8 cellular contexts compared by ENCODE assay signal in genomic region chr17:75152971-75153853, GRCh38. TPM values are rescaled to one million over a fixed set of nuclear protein-coding genes. Genes with fewer than 3 reads are reported as not detected.
DNase-seq lines count a peak whose midpoint lies in the region; ATAC-seq, FAIRE-seq and TF ChIP-seq lines count a peak whose summit lies in the region.

No MANE protein-coding gene starts in this region.

- H3K4me2 ChIP-seq in PC-3 (ENCODE audit: low read length) (peak overlapping the region; percentile 95), keratinocyte (ENCODE audit: control insufficient read depth, extremely low read depth, insufficient read depth, low read depth, low read length) (peak overlapping the region; percentile 100)

- H4K20me1 ChIP-seq in PC-3 (ENCODE audit: low read length) (peaks cover 53% of the 10 kb centered on the region), keratinocyte (ENCODE audit: control insufficient read depth, extremely low read depth, insufficient read depth, low read length) (peaks cover 13% of the 10 kb centered on the region)

- H3K9me3 ChIP-seq in PC-3 (ENCODE audit: low read length) (no peaks in the 10 kb centered on the region), ascending aorta (no peaks in the 10 kb centered on the region), keratinocyte (ENCODE audit: control insufficient read depth, low read depth, low read length) (no peaks in the 10 kb centered on the region)

- no peaks in the 10 kb centered on the region for H3K9me2 ChIP-seq in PC-3 (replicated peaks; ENCODE audit: low read length)

- peak overlapping the region; percentile 87 for H3K9ac ChIP-seq in PC-3 (ENCODE audit: low read length)
- peak overlapping the region; percentile 92 for H3K9ac ChIP-seq in keratinocyte (ENCODE audit: control insufficient read depth, extremely low read depth, insufficient read depth, low read length)

- CTCF ChIA-PET in PC-3 (lab: Charles Lee) = no interaction called here

- H3K4me1 ChIP-seq in PC-3 (ENCODE audit: insufficient read depth, low read length) (peaks cover 37% of the 10 kb centered on the region), ascending aorta (peaks cover 6% of the 10 kb centered on the region in 2 donors), keratinocyte (ENCODE audit: control insufficient read depth, extremely low read depth, insufficient read depth, low read length) (peaks cover 26% of the 10 kb centered on the region)

- TF ChIP-seq CTCF in PC-3 (conservative IDR thresholded peaks at IDR 0.05; ENCODE audit: low read depth, low read length) (no peak), ascending aorta (IDR thresholded peaks at IDR 0.05) (no peak), keratinocyte (optimal IDR thresholded peaks at IDR 0.05 in 1 of 3, IDR thresholded peaks at IDR 0.05 in 1 of 3, conservative IDR thresholded peaks at IDR 0.05 in 1 of 3; ENCODE audit: extremely low read depth in 1 of 3, insufficient read depth in 2 of 3, low read length in 3 of 3) (no peak)

- peak overlapping the region; percentile 82 for H3K4me3 ChIP-seq in PC-3 (ENCODE audit: low read length)
- H3K4me3 ChIP-seq in ascending aorta = peak overlapping the region; percentile 94 to 98
- peak overlapping the region; percentile 84 to 99 (median 88) for H3K4me3 ChIP-seq in keratinocyte (ENCODE audit: control insufficient read depth in 2 of 3, extremely low read depth in 1 of 3, insufficient read depth in 2 of 3, low read depth in 1 of 3, low read length in 3 of 3)

- ATAC-seq in PC-3 (peak; percentile 44), HG03097 (IDR thresholded peaks at IDR 0.05; ENCODE audit: low FRiP score, unreplicated experiment) (no peak)

- H3K36me3 ChIP-seq in PC-3 (ENCODE audit: low read depth, low read length) (peaks cover 15% of the 10 kb centered on the region), ascending aorta (no peaks in the 10 kb centered on the region), keratinocyte (ENCODE audit: control insufficient read depth in 2 of 2, extremely low read depth in 1 of 2, insufficient read depth in 2 of 2, low read length in 2 of 2) (peaks cover 0 to 8% of the 10 kb centered on the region in 2 experiments)

- DNase-seq in G401 (ENCODE audit: low spot score) = peak; percentile 82
- peak; percentile 58 for DNase-seq in HTR-8/SVneo (ENCODE audit: insufficient read length, low spot score)
- DNase-seq in PC-3 = peak; percentile 69
- no peak for DNase-seq in ascending aorta (ENCODE audit: low spot score in 2 of 2)
- no peak for DNase-seq in keratinocyte (ENCODE audit: low read depth, low spot score)
- peak; percentile 4 to 6 for DNase-seq in stimulated activated CD8-positive, alpha-beta memory T cell treated with anti-CD3 and anti-CD28 coated beads, Interleukin-15, amount 100 ng/mL, for 48 hours (ENCODE audit: low read depth in 2 of 2)
- DNase-seq in globus pallidus (ENCODE audit: low spot score) = no peak

- peaks cover 4% of the 10 kb centered on the region for H3K9me1 ChIP-seq in keratinocyte (ENCODE audit: control insufficient read depth, extremely low read depth, insufficient read depth, low read length)

- FAIRE-seq in HTR-8/SVneo (lab: Jason Lieb, UNC) (peak; percentile 46), keratinocyte (lab: Jason Lieb, UNC) (peak; percentile 9)

- POLR2A ChIA-PET in PC-3 (lab: Charles Lee; ENCODE audit: unreplicated experiment) = interaction anchor here (0.5 to 0.8 kb wide), 2 partner anchors 87 to 140 kb away, joined by 3 to 5 read pairs; no protein-coding TSS in a partner anchor

- no peaks in the 10 kb centered on the region for H3K27me3 ChIP-seq in PC-3 (ENCODE audit: low read length)
- H3K27me3 ChIP-seq in ascending aorta = no peaks in the 10 kb centered on the region
- no peaks in the 10 kb centered on the region for H3K27me3 ChIP-seq in keratinocyte (ENCODE audit: control insufficient read depth, extremely low read depth, insufficient read depth, low read length)

- H2AFZ ChIP-seq in PC-3 (ENCODE audit: low read length) = no peak overlapping the region
- no peak overlapping the region for H2AFZ ChIP-seq in keratinocyte (ENCODE audit: control insufficient read depth, low read length)

- H3K27ac ChIP-seq in PC-3 (ENCODE audit: low read length) (peak overlapping the region; percentile 36), ascending aorta (no peak overlapping the region), keratinocyte (ENCODE audit: control insufficient read depth, insufficient read depth, low read length) (peak overlapping the region; percentile 77)

- dilution Hi-C loops in keratinocyte (cut with MboI; ENCODE audit: extremely low pct_ligation_motif_present, low sequenced_read_pairs) = no loop called here

- in situ Hi-C loops in G401 (cut with HindIII; ENCODE audit: low sequenced_read_pairs) = no loop called here

- H3K79me2 ChIP-seq in PC-3 (ENCODE audit: low read length) (peaks cover 76% of the 10 kb centered on the region), keratinocyte (ENCODE audit: control insufficient read depth, insufficient read depth, low read length) (peaks cover 60% of the 10 kb centered on the region)

- H3F3A ChIP-seq in PC-3 (ENCODE audit: low read length, unreplicated experiment) = peaks cover under 1% of the 10 kb centered on the region

- BruUV-seq in PC-3 (replicated peaks; lab: Mats Ljungman, UMichigan) = TSS peak; percentile 55

- intact Hi-C loops in PC-3 (cut with micrococcal nuclease) (no loop called here), ascending aorta (cut with DNase I) (no loop called here)

RNA-seq across cellular contexts. Expression of gene JPT1, which starts 1.1 kb away (rescaled TPM):
- total RNA-seq in G401 (2014; rRNA removed; shearing (Covaris generic)) = 199 and 235 TPM in 2 replicates
- total RNA-seq in PC-3 (2014; rRNA removed) = 674 and 705 TPM in 2 replicates
- total RNA-seq in ascending aorta = 23.0 TPM
- 67.5 to 452 TPM (median 142 TPM) in 3 replicates for polyA plus RNA-seq in keratinocyte
- 130 TPM for polyA plus RNA-seq in keratinocyte (2011; ENCODE audit: low read depth)
- 236 and 338 TPM in 2 replicates for polyA plus RNA-seq in keratinocyte (2011; cell fraction: cytosol; rRNA removed)
- polyA plus RNA-seq in keratinocyte (2011; cell fraction: nucleus; rRNA removed) = 135 and 172 TPM in 2 replicates
- polyA plus RNA-seq in keratinocyte (2012; ENCODE audit: low replicate concordance) = 339 and 621 TPM in 2 replicates
- 48.8 to 71.8 TPM (median 51.3 TPM) in 3 replicates for polyA minus RNA-seq in keratinocyte
- polyA minus RNA-seq in keratinocyte (2011; cell fraction: cytosol; rRNA and poly(A)+ RNA removed) = 395 TPM
- 49.7 and 67.1 TPM in 2 replicates for polyA minus RNA-seq in keratinocyte (2011; cell fraction: nucleus; rRNA and poly(A)+ RNA removed)

RNA-seq across cellular contexts. Expression of gene NT5C, which starts 21.7 kb away (rescaled TPM):
- 104 and 142 TPM in 2 replicates for total RNA-seq in G401 (2014; rRNA removed; shearing (Covaris generic))
- 116 and 131 TPM in 2 replicates for total RNA-seq in PC-3 (2014; rRNA removed)
- total RNA-seq in ascending aorta = 18.3 TPM
- 29.9 to 38.1 TPM (median 38.0 TPM) in 3 replicates for polyA plus RNA-seq in keratinocyte
- 22.2 TPM for polyA plus RNA-seq in keratinocyte (2011; ENCODE audit: low read depth)
- 15.2 and 35.4 TPM in 2 replicates for polyA plus RNA-seq in keratinocyte (2011; cell fraction: cytosol; rRNA removed)
- 32.0 and 44.4 TPM in 2 replicates for polyA plus RNA-seq in keratinocyte (2011; cell fraction: nucleus; rRNA removed)
- 28.7 and 54.4 TPM in 2 replicates for polyA plus RNA-seq in keratinocyte (2012; ENCODE audit: low replicate concordance)
- 9.4 to 21.4 TPM (median 10.0 TPM) in 3 replicates for polyA minus RNA-seq in keratinocyte
- polyA minus RNA-seq in keratinocyte (2011; cell fraction: cytosol; rRNA and poly(A)+ RNA removed) = 16.1 TPM
- polyA minus RNA-seq in keratinocyte (2011; cell fraction: nucleus; rRNA and poly(A)+ RNA removed) = 8.1 and 9.2 TPM in 2 replicates

RNA-seq across cellular contexts. Expression of gene SUMO2, which starts 29.5 kb away (rescaled TPM):
- total RNA-seq in G401 (2014; rRNA removed; shearing (Covaris generic)) = 142 and 183 TPM in 2 replicates
- total RNA-seq in PC-3 (2014; rRNA removed) (244 and 282 TPM in 2 replicates), ascending aorta (23.9 TPM)
- polyA plus RNA-seq in keratinocyte = 107 to 393 TPM (median 230 TPM) in 3 replicates
- 585 TPM for polyA plus RNA-seq in keratinocyte (2011; ENCODE audit: low read depth)
- 114 and 228 TPM in 2 replicates for polyA plus RNA-seq in keratinocyte (2011; cell fraction: cytosol; rRNA removed)
- 40.4 and 49.2 TPM in 2 replicates for polyA plus RNA-seq in keratinocyte (2011; cell fraction: nucleus; rRNA removed)
- 183 and 281 TPM in 2 replicates for polyA plus RNA-seq in keratinocyte (2012; ENCODE audit: low replicate concordance)
- 45.2 to 76.1 TPM (median 50.0 TPM) in 3 replicates for polyA minus RNA-seq in keratinocyte
- 150 TPM for polyA minus RNA-seq in keratinocyte (2011; cell fraction: cytosol; rRNA and poly(A)+ RNA removed)
- polyA minus RNA-seq in keratinocyte (2011; cell fraction: nucleus; rRNA and poly(A)+ RNA removed) = 10.2 and 35.3 TPM in 2 replicates

RNA-seq across cellular contexts. Expression of gene ARMC7, which starts 43.4 kb away (rescaled TPM):
- total RNA-seq in G401 (2014; rRNA removed; shearing (Covaris generic)) = 10.5 and 13.6 TPM in 2 replicates
- total RNA-seq in PC-3 (2014; rRNA removed) = 17.0 and 17.3 TPM in 2 replicates
- 1.4 TPM for total RNA-seq in ascending aorta
- 3.2 to 6.0 TPM (median 4.2 TPM) in 3 replicates for polyA plus RNA-seq in keratinocyte
- 1.8 TPM for polyA plus RNA-seq in keratinocyte (2011; ENCODE audit: low read depth)
- 3.5 and 4.7 TPM in 2 replicates for polyA plus RNA-seq in keratinocyte (2011; cell fraction: cytosol; rRNA removed)
- polyA plus RNA-seq in keratinocyte (2011; cell fraction: nucleus; rRNA removed) = 8.7 and 10.6 TPM in 2 replicates
- 5.9 and 6.3 TPM in 2 replicates for polyA plus RNA-seq in keratinocyte (2012; ENCODE audit: low replicate concordance)
- 3.4 to 5.4 TPM (median 3.5 TPM) in 3 replicates for polyA minus RNA-seq in keratinocyte
- polyA minus RNA-seq in keratinocyte (2011; cell fraction: cytosol; rRNA and poly(A)+ RNA removed) = 4.0 TPM
- 4.2 and 5.9 TPM in 2 replicates for polyA minus RNA-seq in keratinocyte (2011; cell fraction: nucleus; rRNA and poly(A)+ RNA removed)

RNA-seq across cellular contexts. Expression of gene NUP85, which starts 52.3 kb away (rescaled TPM):
- 80.2 and 86.3 TPM in 2 replicates for total RNA-seq in G401 (2014; rRNA removed; shearing (Covaris generic))
- 91.5 and 95.6 TPM in 2 replicates for total RNA-seq in PC-3 (2014; rRNA removed)
- total RNA-seq in ascending aorta = 38.1 TPM
- polyA plus RNA-seq in keratinocyte = 64.2 to 66.9 TPM (median 64.4 TPM) in 3 replicates
- polyA plus RNA-seq in keratinocyte (2011; ENCODE audit: low read depth) = 120 TPM
- polyA plus RNA-seq in keratinocyte (2011; cell fraction: cytosol; rRNA removed) = 31.9 and 33.0 TPM in 2 replicates
- 146 and 154 TPM in 2 replicates for polyA plus RNA-seq in keratinocyte (2011; cell fraction: nucleus; rRNA removed)
- 44.5 and 46.8 TPM in 2 replicates for polyA plus RNA-seq in keratinocyte (2012; ENCODE audit: low replicate concordance)
- polyA minus RNA-seq in keratinocyte = 45.5 to 78.2 TPM (median 56.4 TPM) in 3 replicates
- 29.4 TPM for polyA minus RNA-seq in keratinocyte (2011; cell fraction: cytosol; rRNA and poly(A)+ RNA removed)
- polyA minus RNA-seq in keratinocyte (2011; cell fraction: nucleus; rRNA and poly(A)+ RNA removed) = 30.6 and 49.4 TPM in 2 replicates

Comparison
In these comparisons a context has a peak if more than half of its experiments do, and no peak if none do; other contexts are left out.
1. DNase-seq: peak in G401 (single experiment), HTR-8/SVneo (single experiment), PC-3 (single experiment) and stimulated activated CD8-positive, alpha-beta memory T cell treated with anti-CD3 and anti-CD28 coated beads, Interleukin-15, amount 100 ng/mL, for 48 hours (2 of 2); none in ascending aorta (0 of 2), keratinocyte (single experiment) and globus pallidus (single experiment).
2. H3K27ac ChIP-seq: peak in PC-3 (single experiment) and keratinocyte (single experiment); none in ascending aorta (0 of 2).
3. Peak in every context shown above with its lines, with median percentiles within 50 percentile points of each other: H3K4me3 ChIP-seq.